In genomic region chr6:75116946-75117345, GRCh38 we compare ENCODE assay signal across 19 cellular contexts.
"Had no signal": no experiment of that assay in that cellular context is flagged by ENCODE, and none has a peak within 500 bp of the region (broad histone marks: within the 10 kb centered on the region; RNA-seq: fewer than 3 reads in every experiment).

No MANE protein-coding gene starts in this region.

- H3K27ac ChIP-seq: epithelial cell of prostate, lower lobe of right lung, right atrium auricular region, vagina had no signal

- ATAC-seq: activated naive CD8-positive, alpha-beta T cell treated with anti-CD3 and anti-CD28 coated beads, Interleukin-2, amount 50 U/mL, for 24 hours; lower lobe of right lung; stimulated activated naive CD8-positive, alpha-beta T cell treated with anti-CD3 and anti-CD28 coated beads, Interleukin-15, Interleukin-2, amounts not matched to agents 100 U/mL and 50 U/mL, for 24 hours had no signal

- H3K4me3 ChIP-seq: dorsolateral prefrontal cortex, lower lobe of right lung, right atrium auricular region, skin epidermis, vagina had no signal

- H3K4me1 ChIP-seq: lower lobe of right lung, right atrium auricular region, vagina had no signal

- DNase-seq: activated CD4-positive, alpha-beta T cell treated with anti-CD3 and anti-CD28 coated beads, Interleukin-2, amount 50 U/mL, for 1 hour; activated CD8-positive, alpha-beta memory T cell treated with anti-CD3 and anti-CD28 coated beads, Interleukin-2, amount 50 U/mL, for 4 hours; activated effector memory CD4-positive, alpha-beta T cell treated with Interleukin-2 at 50 U/mL for 16 hours; activated naive CD4-positive, alpha-beta T cell treated with anti-CD3 and anti-CD28 coated beads, Interleukin-2, amount 10 ng/mL, durations not matched to agents 7 days and 5 days; activated naive CD8-positive, alpha-beta T cell treated with anti-CD3 and anti-CD28 coated beads, Interleukin-2, amount 50 U/mL, for 24 hours; activated T-cell treated with anti-CD3 and anti-CD28 coated beads, Interleukin-2, amount 50 U/mL, for 48 hours; aorta; dorsolateral prefrontal cortex; hippocampal formation; lower lobe of right lung; nephron progenitor cell; nucleus accumbens; stimulated activated naive CD8-positive, alpha-beta T cell treated with anti-CD3 and anti-CD28 coated beads, Interleukin-15, Interleukin-2, amounts not matched to agents 100 U/mL and 50 U/mL, for 24 hours; substantia nigra; T1000 had no signal

- H3K36me3 ChIP-seq: lower lobe of right lung, right atrium auricular region had no signal

- H3K9me3 ChIP-seq: lower lobe of right lung, right atrium auricular region, vagina had no signal

- H3K27me3 ChIP-seq: right atrium auricular region, vagina had no signal
